Comparison of ENCODE assay signal across 1 cellular context in genomic region chrX:15468036-15468435, GRCh38.
TF ChIP-seq lines count a peak whose summit lies in the region.

No MANE protein-coding gene starts in this region.

TF ChIP-seq in K562, 482 proteins besides CTCF, POLR2A, EP300 and RAD21:
- TF ChIP-seq ZFP30 (CRISPR knock-in tag; IDR thresholded peaks at IDR 0.05; ENCODE audit: borderline replicate concordance), result no peak
- TF ChIP-seq PTBP1 (IDR thresholded peaks at IDR 0.05; ENCODE audit: low read depth, low read length), result no peak
- 0 out of 2 replicates have a peak, but pooled peaks have one; percentile 48 for TF ChIP-seq DEAF1 (CRISPR knock-in tag; IDR thresholded peaks at IDR 0.05)
- TF ChIP-seq SMC3 (conservative IDR thresholded peaks at IDR 0.05; ENCODE audit: insufficient read depth, low read depth, low read length), result peak; percentile 51; the same call in 1 of the 2 replicates
- TF ChIP-seq CEBPG (CRISPR knock-in tag; IDR thresholded peaks at IDR 0.05), result no peak
- TF ChIP-seq CEBPG (tag; conservative IDR thresholded peaks at IDR 0.05 in 1 of 2, IDR thresholded peaks at IDR 0.05 in 1 of 2), result 0 out of 4 replicates have a peak, but pooled peaks of 1 of the 2 experiments have one; percentile 46
- no peak for TF ChIP-seq ZNF133 (CRISPR knock-in tag; IDR thresholded peaks at IDR 0.05)
- TF ChIP-seq ZNF3 (CRISPR knock-in tag; IDR thresholded peaks at IDR 0.05), result no peak
